ENCODE assay signal across 8 cellular contexts in the genomic region with DNA sequence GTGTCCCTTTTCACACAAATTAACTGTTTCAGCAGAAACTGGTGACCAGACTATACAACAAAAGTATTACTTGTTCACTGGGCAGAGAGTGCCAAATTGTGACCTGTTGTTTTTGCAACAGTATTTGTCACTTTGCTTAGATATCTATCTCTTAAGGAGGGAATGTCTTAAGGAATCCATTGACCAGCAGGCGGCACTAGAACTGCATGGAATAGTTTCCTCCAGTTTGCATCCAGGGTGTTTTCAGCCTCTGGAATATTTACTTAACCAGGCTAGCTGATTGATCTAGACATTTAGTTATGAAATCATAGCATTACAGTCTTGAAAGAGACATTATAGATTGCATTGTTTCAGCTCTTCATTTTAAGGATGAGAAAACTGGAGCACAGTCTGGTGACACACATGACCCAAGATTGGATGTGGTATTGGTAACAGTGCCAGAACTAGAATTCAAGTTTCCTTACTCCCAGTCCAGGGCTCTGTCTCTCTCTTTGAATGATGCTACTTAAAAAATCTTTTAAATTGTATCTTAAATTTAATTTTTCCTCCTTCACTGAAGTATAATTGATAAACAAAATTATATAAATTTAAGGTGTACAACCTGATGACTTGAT. TPM values are rescaled to one million over a fixed set of nuclear protein-coding genes. Genes with fewer than 3 reads are reported as not detected.
DNase-seq lines count a peak whose midpoint lies in the region; ATAC-seq and TF ChIP-seq lines count a peak whose summit lies in the region.

No MANE protein-coding gene starts in this region.

- peak; percentile 62 for TF ChIP-seq CTCF in HEK293 (tag by site-specific recombination; IDR thresholded peaks at IDR 0.05)
- peak; percentile 46 for TF ChIP-seq CTCF in neural progenitor cell (IDR thresholded peaks at IDR 0.05)

- H4K20me1 ChIP-seq in neural progenitor cell (ENCODE audit: low read depth) = no peaks in the 10 kb centered on the region

- POLR2A ChIA-PET in HEK293 (lab: Yijun Ruan, JAX) = interaction anchor here (0.5 kb wide), 1 partner anchor 114 kb away, joined by 8 read pairs; no protein-coding TSS in a partner anchor

- H3K4me3 Mint-ChIP-seq in neural progenitor cell = no peak overlapping the region

- H3K4me1 ChIP-seq in HEK293 (ENCODE audit: control insufficient read depth, insufficient read depth, low read length) (no peaks in the 10 kb centered on the region), neural progenitor cell (no peaks in the 10 kb centered on the region)

- ATAC-seq in HG03432 (IDR thresholded peaks at IDR 0.05; ENCODE audit: unreplicated experiment) = no peak

- H3K4me3 ChIP-seq in HEK293 (ENCODE audit: low read depth, low read length) = no peak overlapping the region
- H3K4me3 ChIP-seq in neural progenitor cell = no peak overlapping the region

- H3K4me2 ChIP-seq in neural progenitor cell = no peak overlapping the region

- H3K27ac ChIP-seq in HEK293 (ENCODE audit: extremely low read depth, low read depth, low read length) (no peak overlapping the region), neural progenitor cell (no peak overlapping the region)

- H3K36me3 ChIP-seq in HEK293 (ENCODE audit: control insufficient read depth in 2 of 2, insufficient read depth in 1 of 2, low read length in 2 of 2) = no peaks in the 10 kb centered on the region
- H3K36me3 ChIP-seq in neural progenitor cell = no peaks in the 10 kb centered on the region

- H3K27ac Mint-ChIP-seq in neural progenitor cell = no peak overlapping the region

- H3K79me2 ChIP-seq in neural progenitor cell (ENCODE audit: low read depth) = no peaks in the 10 kb centered on the region

- CTCF ChIA-PET in HEK293 (lab: Yijun Ruan, JAX) = interaction anchor here (0.6 to 3.7 kb wide), 24 partner anchors 9 to 757 kb away, joined by 3 to 122 read pairs (median 4); partner anchors contain the start of gene RPTN

- H3K9me3 Mint-ChIP-seq in neural progenitor cell = peaks cover 10% of the 10 kb centered on the region

- DNase-seq in DMS153 (lab: John Stamatoyannopoulos, UW) (peak; percentile 21), RPMI7951 (ENCODE audit: low read depth) (peak; percentile 57), fibroblast of gingiva (ENCODE audit: low read depth) (peak; percentile 63), neural progenitor cell (ENCODE audit: low spot score) (peak; percentile 31), occipital lobe (lab: John Stamatoyannopoulos, UW) (no peak), D341Med (ENCODE audit: low spot score) (no peak)

- no peak overlapping the region for H3K9ac ChIP-seq in neural progenitor cell

- H3K27me3 Mint-ChIP-seq in neural progenitor cell (ENCODE audit: insufficient read depth, low read depth) = peaks cover 3% of the 10 kb centered on the region

- no peak overlapping the region for H2AFZ ChIP-seq in neural progenitor cell (replicated peaks)

- no peaks in the 10 kb centered on the region for H3F3A ChIP-seq in neural progenitor cell (ENCODE audit: low read depth)

- no peaks in the 10 kb centered on the region for H3K36me3 Mint-ChIP-seq in neural progenitor cell

- no peaks in the 10 kb centered on the region for H3K27me3 ChIP-seq in neural progenitor cell

- no peaks in the 10 kb centered on the region for H3K4me1 Mint-ChIP-seq in neural progenitor cell

- H3K9me3 ChIP-seq in HEK293 (ENCODE audit: control insufficient read depth, insufficient read depth, low read depth, low read length) (no peaks in the 10 kb centered on the region), neural progenitor cell (ENCODE audit: low read depth) (no peaks in the 10 kb centered on the region)

TF ChIP-seq in HEK293, 187 proteins besides CTCF, POLR2A, EP300 and RAD21 (continues in another document):
- no peak for TF ChIP-seq ZNF747 (tag by site-specific recombination; IDR thresholded peaks at IDR 0.05)
- TF ChIP-seq IKZF3 (tag by site-specific recombination; IDR thresholded peaks at IDR 0.05) = peak; percentile 23; the same call in 1 of the 2 replicates
- TF ChIP-seq ZNF639 (tag by site-specific recombination; IDR thresholded peaks at IDR 0.05) = no peak
- TF ChIP-seq ZNF292 (tag by site-specific recombination; IDR thresholded peaks at IDR 0.05; ENCODE audit: borderline replicate concordance, low read depth) = no peak
- no peak for TF ChIP-seq SALL2 (tag by site-specific recombination; IDR thresholded peaks at IDR 0.05; ENCODE audit: borderline replicate concordance)
- no peak for TF ChIP-seq ZBTB21 (tag by site-specific recombination; IDR thresholded peaks at IDR 0.05)
- TF ChIP-seq ZBTB1 (tag by site-specific recombination; IDR thresholded peaks at IDR 0.05) = no peak
- no peak for TF ChIP-seq ZBTB10 (tag by site-specific recombination; IDR thresholded peaks at IDR 0.05)
- TF ChIP-seq ZBTB11 (tag by site-specific recombination; conservative IDR thresholded peaks at IDR 0.05; ENCODE audit: low read depth) = no peak
- TF ChIP-seq ZNF768 (tag by site-specific recombination; IDR thresholded peaks at IDR 0.05) = no peak
- TF ChIP-seq, protein P1, sequence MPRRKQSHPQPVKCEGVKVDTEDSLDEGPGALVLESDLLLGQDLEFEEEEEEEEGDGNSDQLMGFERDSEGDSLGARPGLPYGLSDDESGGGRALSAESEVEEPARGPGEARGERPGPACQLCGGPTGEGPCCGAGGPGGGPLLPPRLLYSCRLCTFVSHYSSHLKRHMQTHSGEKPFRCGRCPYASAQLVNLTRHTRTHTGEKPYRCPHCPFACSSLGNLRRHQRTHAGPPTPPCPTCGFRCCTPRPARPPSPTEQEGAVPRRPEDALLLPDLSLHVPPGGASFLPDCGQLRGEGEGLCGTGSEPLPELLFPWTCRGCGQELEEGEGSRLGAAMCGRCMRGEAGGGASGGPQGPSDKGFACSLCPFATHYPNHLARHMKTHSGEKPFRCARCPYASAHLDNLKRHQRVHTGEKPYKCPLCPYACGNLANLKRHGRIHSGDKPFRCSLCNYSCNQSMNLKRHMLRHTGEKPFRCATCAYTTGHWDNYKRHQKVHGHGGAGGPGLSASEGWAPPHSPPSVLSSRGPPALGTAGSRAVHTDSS (tag by site-specific recombination; IDR thresholded peaks at IDR 0.05) = no peak

RNA-seq across cellular contexts. Expression of gene RPTN, which starts 16.9 kb away (rescaled TPM):
- not detected in 2 replicates for total RNA-seq in RPMI7951 (2014; rRNA removed; shearing (Covaris generic))
- not detected in 2 replicates for total RNA-seq in neural progenitor cell (ENCODE audit: low replicate concordance)
- total RNA-seq in occipital lobe = not detected

RNA-seq across cellular contexts. Expression of gene TCHH, which starts 26.8 kb away (rescaled TPM):
- under 0.01 TPM in 2 replicates for total RNA-seq in RPMI7951 (2014; rRNA removed; shearing (Covaris generic))
- 0.03 and 0.07 TPM in 2 replicates for total RNA-seq in neural progenitor cell (ENCODE audit: low replicate concordance)
- total RNA-seq in occipital lobe = not detected

RNA-seq across cellular contexts. Expression of gene TCHHL1, which starts 53.2 kb away (rescaled TPM):
- not detected in 2 replicates for total RNA-seq in RPMI7951 (2014; rRNA removed; shearing (Covaris generic))
- not detected in 2 replicates for total RNA-seq in neural progenitor cell (ENCODE audit: low replicate concordance)
- not detected for total RNA-seq in occipital lobe

Comparison
In these comparisons a context has a peak if more than half of its experiments do, and no peak if none do; other contexts are left out.
1. DNase-seq: peak in DMS153 (single experiment), RPMI7951 (single experiment), fibroblast of gingiva (single experiment) and neural progenitor cell (single experiment); none in occipital lobe (single experiment) and D341Med (single experiment).